ENCODE assay signal across 13 cellular contexts in the genomic region with DNA sequence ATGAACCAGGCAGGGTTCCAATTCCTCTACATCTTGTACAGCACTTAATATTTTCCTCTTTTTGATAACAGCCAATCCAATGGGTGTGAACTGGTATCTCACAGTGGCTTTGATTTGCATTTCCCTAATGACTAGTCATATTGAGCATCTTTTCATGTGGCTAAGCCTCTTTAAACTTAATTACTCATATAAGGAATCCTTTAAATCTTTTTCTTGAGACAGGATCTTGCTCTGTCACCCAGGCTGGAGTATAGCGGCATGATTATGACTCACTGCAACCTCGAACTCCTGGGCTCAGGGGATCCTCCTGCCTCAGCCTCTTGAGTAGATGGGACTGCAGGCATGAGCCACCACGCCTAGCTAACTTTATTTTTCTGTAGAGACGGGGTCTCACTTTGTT. TPM values are rescaled to one million over a fixed set of nuclear protein-coding genes. Genes with fewer than 3 reads are reported as not detected.
DNase-seq lines count a peak whose midpoint lies in the region; ATAC-seq, FAIRE-seq and TF ChIP-seq lines count a peak whose summit lies in the region.
"Had no signal": no experiment of that assay in that cellular context is flagged by ENCODE, and none has a peak within 500 bp of the region (broad histone marks: within the 10 kb centered on the region; RNA-seq: fewer than 3 reads in every experiment).

No MANE protein-coding gene starts in this region.

- H3K4me1 Mint-ChIP-seq in astrocyte (ENCODE audit: low read depth, unreplicated experiment), result peaks cover 5% of the 10 kb centered on the region
- no peaks in the 10 kb centered on the region for H3K4me1 Mint-ChIP-seq in progenitor cell of endocrine pancreas (ENCODE audit: low read depth)

- no peaks in the 10 kb centered on the region for H3K9me3 ChIP-seq in astrocyte (ENCODE audit: insufficient read depth, low read depth, low read length)
- H3K9me3 ChIP-seq: left lung had no signal

- no peaks in the 10 kb centered on the region for H3K79me2 ChIP-seq in astrocyte (ENCODE audit: insufficient read depth, low read length)
- H3K79me2 ChIP-seq: parathyroid adenoma had no signal

- DNase-seq in EH (ENCODE audit: low read depth), result peak; percentile 43
- peak; percentile 65 for DNase-seq in RKO (ENCODE audit: low spot score)
- DNase-seq in astrocyte (ENCODE audit: low read depth), result peak; percentile 32
- peak; percentile 3 for DNase-seq in stimulated activated CD4-positive, alpha-beta T cell treated with anti-CD3 and anti-CD28 coated beads, Interleukin-12 subunit alpha, Interleukin-12 subunit beta, amount 100 ng/mL, for 4 hours
- no peak for DNase-seq in progenitor cell of endocrine pancreas (ENCODE audit: low spot score, unreplicated experiment)
- no peak for DNase-seq in SHP77 treated with DMSO at 0.1 percent for 48 hours (lab: John Stamatoyannopoulos, UW)
- DNase-seq: cerebellar nuclear complex, left lung, NCI-H226 had no signal

- H3K9me3 Mint-ChIP-seq in astrocyte (ENCODE audit: unreplicated experiment), result no peaks in the 10 kb centered on the region
- no peaks in the 10 kb centered on the region for H3K9me3 Mint-ChIP-seq in progenitor cell of endocrine pancreas (ENCODE audit: low read depth)

- H4K20me1 ChIP-seq in astrocyte (ENCODE audit: insufficient read depth, low read length), result peaks cover 11% of the 10 kb centered on the region

- FAIRE-seq in astrocyte (lab: Jason Lieb, UNC), result no peak
- FAIRE-seq: frontal cortex had no signal

- no peak overlapping the region for H3K4me3 ChIP-seq in astrocyte (ENCODE audit: insufficient read depth, low read depth, low read length)
- H3K4me3 ChIP-seq: left lung had no signal

- H3K27ac ChIP-seq in astrocyte (ENCODE audit: low read depth, low read length), result no peak overlapping the region
- H3K27ac ChIP-seq: left lung, parathyroid adenoma had no signal

- H3K36me3 ChIP-seq in astrocyte (ENCODE audit: insufficient read depth, low read length), result peaks cover 48% of the 10 kb centered on the region

- no peak overlapping the region for H3K4me3 Mint-ChIP-seq in astrocyte (ENCODE audit: unreplicated experiment)
- H3K4me3 Mint-ChIP-seq in progenitor cell of endocrine pancreas (ENCODE audit: low read depth), result no peak overlapping the region

- TF ChIP-seq CTCF in astrocyte (IDR thresholded peaks at IDR 0.05; ENCODE audit: insufficient read depth, low read depth, low read length), result no peak
- TF ChIP-seq CTCF in progenitor cell of endocrine pancreas (IDR thresholded peaks at IDR 0.05; ENCODE audit: unreplicated experiment), result no peak

- ATAC-seq in GM21526 (IDR thresholded peaks at IDR 0.05; ENCODE audit: low FRiP score, unreplicated experiment) (no peak), GM18517 (IDR thresholded peaks at IDR 0.05; ENCODE audit: unreplicated experiment) (no peak)
- ATAC-seq: left lung had no signal

- H2AFZ ChIP-seq in astrocyte (ENCODE audit: low read depth, low read length), result no peak overlapping the region
- H2AFZ ChIP-seq: parathyroid adenoma had no signal

- peak overlapping the region; percentile 26 for H3K27ac Mint-ChIP-seq in astrocyte (ENCODE audit: unreplicated experiment)
- no peak overlapping the region for H3K27ac Mint-ChIP-seq in progenitor cell of endocrine pancreas

- H3K9ac ChIP-seq in astrocyte (ENCODE audit: low read length), result no peak overlapping the region
- H3K9ac ChIP-seq: parathyroid adenoma had no signal

- H3K36me3 Mint-ChIP-seq in astrocyte (ENCODE audit: low read depth, unreplicated experiment) (peaks cover 12% of the 10 kb centered on the region), progenitor cell of endocrine pancreas (ENCODE audit: insufficient read depth) (peaks cover 20% of the 10 kb centered on the region)

- H3K27me3 ChIP-seq in astrocyte (ENCODE audit: insufficient read depth, low read length), result no peaks in the 10 kb centered on the region
- H3K27me3 ChIP-seq: left lung had no signal

- no peak overlapping the region for H3K4me2 ChIP-seq in astrocyte (ENCODE audit: low read length)

- H3K4me1 ChIP-seq in astrocyte (ENCODE audit: insufficient read depth, low read length), result no peaks in the 10 kb centered on the region
- H3K4me1 ChIP-seq: left lung, parathyroid adenoma had no signal

- no peaks in the 10 kb centered on the region for H3K27me3 Mint-ChIP-seq in astrocyte (ENCODE audit: low read depth, unreplicated experiment)
- H3K27me3 Mint-ChIP-seq in progenitor cell of endocrine pancreas, result no peaks in the 10 kb centered on the region

RNA-seq across cellular contexts. Expression of gene IGDCC4, which starts 38.2 kb away (rescaled TPM):
- total RNA-seq in astrocyte (28.1 and 30.7 TPM in 2 replicates), progenitor cell of endocrine pancreas (11.5 and 12.8 TPM in 2 replicates)

RNA-seq across cellular contexts. Expression of gene DPP8, which starts 56.5 kb away (rescaled TPM):
- 25.7 and 29.5 TPM in 2 replicates for total RNA-seq in astrocyte
- 30.7 TPM in 2 replicates for total RNA-seq in progenitor cell of endocrine pancreas

Comparison
In these comparisons a context has a peak if more than half of its experiments do, and no peak if none do; other contexts are left out.
1. DNase-seq: peak in EH (single experiment), RKO (single experiment), astrocyte (single experiment) and stimulated activated CD4-positive, alpha-beta T cell treated with anti-CD3 and anti-CD28 coated beads, Interleukin-12 subunit alpha, Interleukin-12 subunit beta, amount 100 ng/mL, for 4 hours (single experiment); none in progenitor cell of endocrine pancreas (single experiment) and SHP77 treated with DMSO at 0.1 percent for 48 hours (single experiment).